In the genomic region with DNA sequence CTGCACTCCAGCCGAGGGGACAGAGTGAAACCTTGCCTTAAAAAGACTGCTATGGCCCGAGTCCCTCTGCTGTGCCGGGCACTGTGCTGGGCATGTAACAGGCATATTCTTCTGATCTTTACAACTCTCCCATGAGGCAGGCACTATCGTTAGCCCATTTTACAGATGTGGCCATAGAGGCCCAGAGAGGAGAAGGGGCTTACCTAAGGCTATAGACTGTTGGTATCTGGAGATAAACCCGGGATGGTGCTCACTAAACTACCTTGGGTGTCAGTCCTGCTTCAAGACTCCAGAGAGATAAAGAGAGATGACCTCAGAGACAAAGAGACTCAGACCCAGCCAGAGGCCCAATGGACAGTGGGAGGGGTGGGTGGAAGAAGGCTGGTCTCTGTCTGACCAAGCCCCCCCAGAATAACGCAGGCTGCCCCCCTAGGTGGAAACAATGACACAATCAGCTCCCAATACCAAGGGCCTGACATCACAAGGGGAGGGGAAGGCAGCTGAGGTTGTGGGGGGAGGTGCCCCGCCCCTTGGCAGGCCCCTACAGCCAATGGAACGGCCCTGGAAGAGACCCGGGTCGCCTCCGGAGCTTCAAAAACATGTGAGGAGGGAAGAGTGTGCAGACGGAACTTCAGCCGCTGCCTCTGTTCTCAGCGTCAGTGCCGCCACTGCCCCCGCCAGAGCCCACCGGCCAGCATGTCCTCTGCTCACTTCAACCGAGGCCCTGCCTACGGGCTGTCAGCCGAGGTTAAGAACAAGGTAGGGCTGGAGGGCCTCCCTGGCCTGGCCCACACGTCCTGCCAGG, we compare ENCODE assay signal across 9 cellular contexts. TPM values are rescaled to one million over a fixed set of nuclear protein-coding genes. Genes with fewer than 3 reads are reported as not detected.
DNase-seq lines count a peak whose midpoint lies in the region; ATAC-seq and TF ChIP-seq lines count a peak whose summit lies in the region.
"Had no signal": no experiment of that assay in that cellular context is flagged by ENCODE, and none has a peak within 500 bp of the region (broad histone marks: within the 10 kb centered on the region; RNA-seq: fewer than 3 reads in every experiment).

A gene (plus strand): TSS at position 620 of the 805 bp plus-strand sequence. CDS start 77 bp downstream, at position 697.

- peak; percentile 63 for DNase-seq in NCI-H226
- DNase-seq in endodermal cell, result peak; percentile 93
- DNase-seq in memory B cell (ENCODE audit: low spot score in 2 of 2), result no peak
- DNase-seq in upper lobe of right lung, result no peak
- no peak for DNase-seq in left lobe of liver (ENCODE audit: low spot score)
- no peak for DNase-seq in T-helper 1 cell
- DNase-seq: activated naive CD4-positive, alpha-beta T cell; NCI-H2107 had no signal

- H3K36me3 ChIP-seq in endodermal cell (ENCODE audit: control insufficient read depth, insufficient read depth, low read length), result peaks cover 11% of the 10 kb centered on the region
- H3K36me3 ChIP-seq in upper lobe of right lung, result no peaks in the 10 kb centered on the region

- intact Hi-C loops in upper lobe of right lung (cut with DNase I), result no loop called here

- H3K4me1 Mint-ChIP-seq in endodermal cell (peaks cover 17% of the 10 kb centered on the region), memory B cell (peaks cover 23% of the 10 kb centered on the region)

- H3K27me3 ChIP-seq in endodermal cell (ENCODE audit: control insufficient read depth, insufficient read depth, low read length, poor library complexity, severe bottlenecking) (no peaks in the 10 kb centered on the region), upper lobe of right lung (peaks cover 11% of the 10 kb centered on the region)

- no peaks in the 10 kb centered on the region for H3K9me3 Mint-ChIP-seq in endodermal cell
- H3K9me3 Mint-ChIP-seq in memory B cell, result no peaks in the 10 kb centered on the region

- H3K27me3 Mint-ChIP-seq in endodermal cell (ENCODE audit: insufficient read depth) (peaks cover 18% of the 10 kb centered on the region), memory B cell (peaks cover 7% of the 10 kb centered on the region)

- H3K4me1 ChIP-seq in endodermal cell (ENCODE audit: control insufficient read depth, insufficient read depth, low read length), result peaks cover 4% of the 10 kb centered on the region
- peaks cover 4% of the 10 kb centered on the region for H3K4me1 ChIP-seq in upper lobe of right lung

- H3K4me3 ChIP-seq in endodermal cell (ENCODE audit: low read length) (peak within 1 kb of the TSS; percentile 90), upper lobe of right lung (peak within 1 kb of the TSS; percentile 30)

- H3K27ac Mint-ChIP-seq in endodermal cell (peak within 1 kb of the TSS; percentile 66), memory B cell (no peak within 1 kb of the TSS)

- H3K4me3 Mint-ChIP-seq in endodermal cell, result peak within 1 kb of the TSS; percentile 51
- peak within 1 kb of the TSS; percentile 14 for H3K4me3 Mint-ChIP-seq in memory B cell

- no peak for TF ChIP-seq CTCF in endodermal cell (conservative IDR thresholded peaks at IDR 0.05)
- no peak for TF ChIP-seq CTCF in upper lobe of right lung (IDR thresholded peaks at IDR 0.05)

- no peak within 1 kb of the TSS for H3K27ac ChIP-seq in endodermal cell (ENCODE audit: low read depth, low read length)
- H3K27ac ChIP-seq in upper lobe of right lung, result no peak within 1 kb of the TSS

- H3K9me3 ChIP-seq in endodermal cell (ENCODE audit: control insufficient read depth, low read length), result no peaks in the 10 kb centered on the region
- no peaks in the 10 kb centered on the region for H3K9me3 ChIP-seq in upper lobe of right lung

- WGBS in endodermal cell (ENCODE audit: insufficient coverage in 1 of 2, insufficient read length in 1 of 2), 2 experiments, result 20 to 28% methylated on average over 11 to 21 of the region's 21 CpGs

- H3K36me3 Mint-ChIP-seq in endodermal cell (ENCODE audit: low read depth), result no peaks in the 10 kb centered on the region
- no peaks in the 10 kb centered on the region for H3K36me3 Mint-ChIP-seq in memory B cell

- peak within 1 kb of the TSS; percentile 61 for H3K9ac ChIP-seq in endodermal cell (ENCODE audit: extremely low read depth, low read length, poor library complexity, severe bottlenecking)

- ATAC-seq in memory B cell (ENCODE audit: low read depth), result no peak
- ATAC-seq in upper lobe of right lung, result no peak
- ATAC-seq in HG02938 (IDR thresholded peaks at IDR 0.05; ENCODE audit: unreplicated experiment), result no peak
- ATAC-seq in left lobe of liver, result no peak

RNA-seq across cellular contexts. Expression of the gene that starts here (rescaled TPM):
- total RNA-seq in endodermal cell (10 to 100 TPM; 12.8 to 16.2 TPM), upper lobe of right lung (27.3 TPM), left lobe of liver (0.98 TPM)
- 15.2 TPM for polyA plus RNA-seq in endodermal cell (2013, experiment 1 of 2)
- polyA plus RNA-seq in endodermal cell (2013, experiment 2 of 2), result 17.3 TPM

Comparison
In these comparisons a context has a peak if more than half of its experiments do, and no peak if none do; other contexts are left out.
1. DNase-seq: peak in NCI-H226 (single experiment) and endodermal cell (single experiment); none in memory B cell (0 of 2), upper lobe of right lung (single experiment), left lobe of liver (single experiment) and T-helper 1 cell (0 of 5).